ENCODE assay signal across 14 cellular contexts in genomic region chr1:77476460-77476859, GRCh38.
"Had no signal": no experiment of that assay in that cellular context is flagged by ENCODE, and none has a peak within 500 bp of the region (broad histone marks: within the 10 kb centered on the region; RNA-seq: fewer than 3 reads in every experiment).

No MANE protein-coding gene starts in this region.

- H3K27ac ChIP-seq: cardiac muscle cell, gastrocnemius medialis, tibial nerve, vagina had no signal

- H3K4me1 ChIP-seq: gastrocnemius medialis, tibial nerve, vagina had no signal

- H3K4me3 ChIP-seq: cardiac muscle cell, gastrocnemius medialis, tibial nerve, vagina had no signal

- H3K27me3 ChIP-seq: cardiac muscle cell, gastrocnemius medialis, tibial nerve, vagina had no signal

- H3K9me3 ChIP-seq: gastrocnemius medialis, tibial nerve, vagina had no signal

- DNase-seq: activated CD4-positive, alpha-beta T cell treated with anti-CD3 and anti-CD28 coated beads for 4 hours; activated CD8-positive, alpha-beta T cell treated with anti-CD3 and anti-CD28 coated beads for 36 hours; activated effector memory CD4-positive, alpha-beta T cell treated with Interleukin-2 at 50 U/mL for 16 hours; activated naive CD4-positive, alpha-beta T cell treated with anti-CD3 and anti-CD28 coated beads, Interleukin-2, amount 50 U/mL, for 16 hours; activated T-cell treated with anti-CD3 and anti-CD28 coated beads, Interleukin-2, amount 50 U/mL, for 4 hours; erythroblast; gastrocnemius medialis; left colon; natural killer cell; nucleus accumbens; substantia nigra had no signal

- H3K36me3 ChIP-seq: cardiac muscle cell, gastrocnemius medialis, tibial nerve, vagina had no signal
